Comparison of ENCODE assay signal across 18 cellular contexts in the genomic region with DNA sequence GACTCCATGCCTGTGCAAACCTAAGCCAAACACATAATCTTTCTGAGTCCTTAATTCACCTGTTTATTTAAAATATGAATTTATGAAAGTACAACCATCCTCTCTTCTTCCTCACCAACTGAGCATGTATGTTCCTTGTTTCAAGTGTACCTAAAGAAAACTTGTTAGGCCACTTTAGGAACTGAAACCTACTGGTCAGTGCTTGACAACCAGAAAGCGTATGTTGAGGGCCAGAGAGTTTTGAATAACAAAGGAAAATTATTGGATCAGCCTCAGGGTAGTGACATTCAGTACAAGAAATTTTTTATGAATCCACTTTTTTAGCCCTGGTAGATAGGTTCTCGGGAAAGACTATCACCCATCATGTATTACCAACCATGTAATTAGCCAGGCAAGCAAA.
DNase-seq lines count a peak whose midpoint lies in the region; ATAC-seq, FAIRE-seq and TF ChIP-seq lines count a peak whose summit lies in the region.
"Had no signal": no experiment of that assay in that cellular context is flagged by ENCODE, and none has a peak within 500 bp of the region (broad histone marks: within the 10 kb centered on the region; RNA-seq: fewer than 3 reads in every experiment).

No MANE protein-coding gene starts in this region.

- no peaks in the 10 kb centered on the region for H3K27me3 ChIP-seq in GM12878 (replicated peaks in 1 of 2; ENCODE audit: control insufficient read depth in 2 of 2, insufficient read depth in 2 of 2, low read length in 1 of 2)
- H3K27me3 ChIP-seq: BLaER1 treated with 17β-estradiol and CSF1 and Interleukin-3, amounts not matched to agents 10 nM and 100 nM had no signal

- CTCF ChIA-PET in GM12878 (lab: Yijun Ruan, JAX): no interaction called here

- H3K27ac ChIP-seq in GM12878 (ENCODE audit: control insufficient read depth, insufficient read depth): no peak overlapping the region
- H3K27ac ChIP-seq: BLaER1 treated with 17β-estradiol and CSF1 and Interleukin-3, amounts not matched to agents 10 nM and 100 nM had no signal

- POLR2A ChIA-PET in GM12878 (lab: Charles Lee): no interaction called here

- no peaks in the 10 kb centered on the region for H3K36me3 ChIP-seq in GM12878 (ENCODE audit: control insufficient read depth in 2 of 2, insufficient read depth in 2 of 2, low read length in 1 of 2)

- H3K9me3 ChIP-seq in GM12878 (replicated peaks; ENCODE audit: control insufficient read depth, insufficient read depth, low read length): no peaks in the 10 kb centered on the region

- no peak for TF ChIP-seq POLR2A in GM12878 (IDR thresholded peaks at IDR 0.05; ENCODE audit: low read depth, low read length)
- TF ChIP-seq POLR2A in GM18505 (IDR thresholded peaks at IDR 0.05; ENCODE audit: borderline replicate concordance, extremely low read depth, insufficient read depth, insufficient read length): no peak

- RAD21 ChIA-PET in GM12878 (lab: Charles Lee; ENCODE audit: unreplicated experiment): no interaction called here

- no peak overlapping the region for H3K4me2 ChIP-seq in GM12878 (ENCODE audit: control insufficient read depth, insufficient read depth)
- H3K4me2 ChIP-seq: BLaER1 treated with 17β-estradiol and CSF1 and Interleukin-3, amounts not matched to agents 10 nM and 100 nM had no signal

- H2AFZ ChIP-seq in GM12878 (ENCODE audit: control insufficient read depth, low read depth, low read length): no peak overlapping the region

- ATAC-seq in GM12878: peak; percentile 38
- ATAC-seq in GM18505 (IDR thresholded peaks at IDR 0.05; ENCODE audit: unreplicated experiment): no peak
- ATAC-seq: CD8-positive, alpha-beta T cell; K562 had no signal

- H3K4me1 ChIP-seq in GM12878 (ENCODE audit: control insufficient read depth, insufficient read depth, low read length): no peaks in the 10 kb centered on the region
- H3K4me1 ChIP-seq: BLaER1 treated with 17β-estradiol and CSF1 and Interleukin-3, amounts not matched to agents 10 nM and 100 nM had no signal

- no peak for FAIRE-seq in GM12878 (lab: Jason Lieb, UNC)
- FAIRE-seq: GM12891, GM18507, H1, HTR-8/SVneo, K562 had no signal

- DNase-seq in DMS79 treated with DMSO at 0.1 percent for 48 hours (lab: John Stamatoyannopoulos, UW): peak; percentile 17
- DNase-seq in DMS79 (lab: John Stamatoyannopoulos, UW): no peak
- DNase-seq in MV-4-11 (lab: John Stamatoyannopoulos, UW): peak; percentile 2
- no peak for DNase-seq in GM12878 (ENCODE audit: low read depth, low spot score)
- no peak for DNase-seq in activated CD4-positive, alpha-beta T cell treated with anti-CD3 and anti-CD28 coated beads for 4 hours
- DNase-seq in globus pallidus (ENCODE audit: low spot score): no peak
- DNase-seq: Calu3; CD8-positive, alpha-beta T cell; GF-D8; H9; IMR-90 had no signal

- no peak for TF ChIP-seq RAD21 in GM12878 (IDR thresholded peaks at IDR 0.05; ENCODE audit: insufficient read depth, low read depth, low read length)

- WGBS in GM12878 (ENCODE audit: insufficient coverage, insufficient replicate concordance, low lambda C conversion rate, missing lambda C conversion rate): 19% methylated on average over 2 of the region's 2 CpGs

- H4K20me1 ChIP-seq in GM12878 (ENCODE audit: control insufficient read depth, insufficient read depth): no peaks in the 10 kb centered on the region
- H4K20me1 ChIP-seq: BLaER1 treated with 17β-estradiol and CSF1 and Interleukin-3, amounts not matched to agents 10 nM and 100 nM had no signal

- H3K9ac ChIP-seq in GM12878 (ENCODE audit: control insufficient read depth, insufficient read depth, low read length): no peak overlapping the region
- H3K9ac ChIP-seq: BLaER1 treated with 17β-estradiol and CSF1 and Interleukin-3, amounts not matched to agents 10 nM and 100 nM had no signal

- H3K79me2 ChIP-seq in GM12878 (ENCODE audit: control insufficient read depth, insufficient read depth, low read length): no peaks in the 10 kb centered on the region

- no peak for TF ChIP-seq CTCF in GM12878 (IDR thresholded peaks at IDR 0.05 in 2 of 3, conservative IDR thresholded peaks at IDR 0.05 in 1 of 3; ENCODE audit: control insufficient read depth in 2 of 3, extremely low read depth in 1 of 3, insufficient read depth in 1 of 3, low read depth in 3 of 3, low read length in 3 of 3)

- in situ Hi-C loops in GM12878 (cut with MboI): no loop called here

- SMC1A ChIA-PET in GM12878 (lab: Charles Lee; ENCODE audit: uncharacterized antibody, unreplicated experiment): no interaction called here

- no peak for TF ChIP-seq EP300 in GM12878 (IDR thresholded peaks at IDR 0.05; ENCODE audit: borderline replicate concordance in 1 of 2, control insufficient read depth in 1 of 2, low read depth in 2 of 2, low read length in 2 of 2)

- no peak overlapping the region for H3K4me3 ChIP-seq in GM12878
- H3K4me3 ChIP-seq: BLaER1 treated with 17β-estradiol and CSF1 and Interleukin-3, amounts not matched to agents 10 nM and 100 nM; K562 had no signal

- BruUV-seq in GM12878 (replicated peaks; lab: Mats Ljungman, UMichigan): no TSS peak

- intact Hi-C loops in GM12878 (cut with micrococcal nuclease; ENCODE audit: unreplicated experiment): no loop called here

TF ChIP-seq in GM12878, 131 proteins besides CTCF, POLR2A, EP300 and RAD21:
- no peak for TF ChIP-seq GABPA (IDR thresholded peaks at IDR 0.05; ENCODE audit: low read depth)
- 0 out of 2 replicates have a peak, but pooled peaks have one; percentile 21 for TF ChIP-seq SPI1 (IDR thresholded peaks at IDR 0.05; ENCODE audit: borderline replicate concordance, insufficient read depth, low read depth, low read length)
- TF ChIP-seq, protein P1, sequence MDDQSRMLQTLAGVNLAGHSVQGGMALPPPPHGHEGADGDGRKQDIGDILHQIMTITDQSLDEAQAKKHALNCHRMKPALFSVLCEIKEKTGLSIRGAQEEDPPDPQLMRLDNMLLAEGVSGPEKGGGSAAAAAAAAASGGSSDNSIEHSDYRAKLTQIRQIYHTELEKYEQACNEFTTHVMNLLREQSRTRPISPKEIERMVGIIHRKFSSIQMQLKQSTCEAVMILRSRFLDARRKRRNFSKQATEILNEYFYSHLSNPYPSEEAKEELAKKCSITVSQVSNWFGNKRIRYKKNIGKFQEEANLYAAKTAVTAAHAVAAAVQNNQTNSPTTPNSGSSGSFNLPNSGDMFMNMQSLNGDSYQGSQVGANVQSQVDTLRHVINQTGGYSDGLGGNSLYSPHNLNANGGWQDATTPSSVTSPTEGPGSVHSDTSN (IDR thresholded peaks at IDR 0.05; ENCODE audit: insufficient replicate concordance, low read depth, low read length): no peak

Comparison
In these comparisons a context has a peak if more than half of its experiments do, and no peak if none do; other contexts are left out.
1. DNase-seq: peak in DMS79 treated with DMSO at 0.1 percent for 48 hours (single experiment) and MV-4-11 (single experiment); none in DMS79 (single experiment), GM12878 (single experiment), activated CD4-positive, alpha-beta T cell treated with anti-CD3 and anti-CD28 coated beads for 4 hours (0 of 2) and globus pallidus (single experiment).